ENCODE assay signal across 8 cellular contexts in genomic region chr4:116358633-116359222, GRCh38.
DNase-seq lines count a peak whose midpoint lies in the region; ATAC-seq and TF ChIP-seq lines count a peak whose summit lies in the region.

No MANE protein-coding gene starts in this region.

- H3K4me3 ChIP-seq in skeletal muscle cell (ENCODE audit: low read depth, low read length), result no peak overlapping the region

- H3K27ac Mint-ChIP-seq in WTC11, result no peak overlapping the region

- H3K9me3 Mint-ChIP-seq in WTC11, result peaks cover 4% of the 10 kb centered on the region; the same call in 1 of the 2 replicates

- CTCF ChIA-PET in WTC11 (lab: Charles Lee), result interaction anchor here (1.0 to 1.8 kb wide), 6 partner anchors 8 to 344 kb away, joined by 3 to 8 read pairs (median 4); no protein-coding TSS in a partner anchor

- POLR2A ChIA-PET in WTC11 (lab: Charles Lee), result interaction anchor here (0.6 kb wide), 2 partner anchors 133 to 291 kb away, joined by 3 read pairs; no protein-coding TSS in a partner anchor

- TF ChIP-seq CTCF in WTC11 (IDR thresholded peaks at IDR 0.05), result peak; percentile 70

- H3K27me3 Mint-ChIP-seq in WTC11 (ENCODE audit: low read depth), result no peaks in the 10 kb centered on the region

- DNase-seq in DMS114 treated with DMSO at 0.1 percent for 48 hours (lab: John Stamatoyannopoulos, UW; ENCODE audit: unreplicated experiment) (peak; percentile 14), NCI-H2029 treated with DMSO at 0.1 percent for 48 hours (lab: John Stamatoyannopoulos, UW) (peak; percentile 35), WTC11 (ENCODE audit: low spot score) (peak; percentile 83), germinal center (ENCODE audit: low spot score) (peak; percentile 10), skeletal muscle cell (ENCODE audit: low read depth) (peak; percentile 27), hippocampal formation (lab: John Stamatoyannopoulos, UW) (no peak)

- ATAC-seq in GM19023 (IDR thresholded peaks at IDR 0.05; ENCODE audit: unreplicated experiment) (peak; percentile 99), HG03039 (IDR thresholded peaks at IDR 0.05; ENCODE audit: unreplicated experiment) (peak; percentile 98), WTC11 (peak; percentile 99)

- no peaks in the 10 kb centered on the region for H3K36me3 Mint-ChIP-seq in WTC11

- peaks cover 1% of the 10 kb centered on the region; the same call in 1 of the 2 replicates for H3K4me1 Mint-ChIP-seq in WTC11

- H3K4me3 Mint-ChIP-seq in WTC11, result no peak overlapping the region

TF ChIP-seq in WTC11, 78 proteins besides CTCF, POLR2A, EP300 and RAD21:
- TF ChIP-seq E2F1 (CRISPR knock-in tag; IDR thresholded peaks at IDR 0.05) (no peak), PREB (CRISPR knock-in tag; IDR thresholded peaks at IDR 0.05; ENCODE audit: borderline replicate concordance) (no peak)

Comparison
In these comparisons a context has a peak if more than half of its experiments do, and no peak if none do; other contexts are left out.
1. DNase-seq: peak in DMS114 treated with DMSO at 0.1 percent for 48 hours (single experiment), NCI-H2029 treated with DMSO at 0.1 percent for 48 hours (single experiment), WTC11 (single experiment), germinal center (single experiment) and skeletal muscle cell (single experiment); none in hippocampal formation (0 of 2).
2. Peak in every context shown above with its lines, with median percentiles within 50 percentile points of each other: ATAC-seq.